Comparison of ENCODE assay signal across 10 cellular contexts in the genomic region with DNA sequence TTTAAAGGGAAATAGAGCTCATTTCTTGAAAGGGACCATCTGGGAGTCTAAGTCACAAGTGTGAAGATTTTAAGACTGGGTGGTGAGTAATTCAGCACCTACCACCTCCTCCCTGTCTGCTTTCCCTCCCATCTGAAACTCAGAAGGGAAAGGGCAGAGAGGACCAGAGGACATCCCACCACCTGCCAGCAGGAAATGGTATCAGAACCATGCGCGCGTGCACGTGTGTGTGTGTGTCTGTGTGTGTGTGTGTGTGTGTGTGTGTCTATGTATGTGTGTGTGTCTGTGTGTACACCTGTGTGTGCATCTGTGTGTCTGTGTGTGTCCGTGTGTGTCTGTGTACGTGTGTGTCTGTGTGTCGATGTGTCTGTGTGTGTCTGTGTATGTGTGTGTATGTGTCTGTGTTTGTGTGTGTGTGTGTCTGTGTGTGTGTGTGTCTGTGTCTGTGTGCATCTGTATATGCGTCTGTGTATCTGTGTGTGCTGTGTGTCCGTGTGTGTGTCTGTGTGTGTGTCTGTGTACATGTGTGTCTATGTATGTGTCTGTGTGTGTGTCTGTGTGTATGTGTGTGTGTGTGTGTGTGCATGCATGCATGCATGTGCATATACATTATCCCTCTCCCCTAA.
A peak's percentile ranks its signal among the peaks of the same experiment; 100 is the strongest.
DNase-seq lines count a peak whose midpoint lies in the region; ATAC-seq and TF ChIP-seq lines count a peak whose summit lies in the region.
"Had no signal": no experiment of that assay in that cellular context is flagged by ENCODE, and none has a peak within 500 bp of the region (broad histone marks: within the 10 kb centered on the region; RNA-seq: fewer than 3 reads in every experiment).

No MANE protein-coding gene starts in this region.

- 86 to 95% methylated on average over 9 of the region's 9 CpGs for WGBS in heart right ventricle, 2 donors

- TF ChIP-seq CTCF in CD8-positive, alpha-beta T cell (IDR thresholded peaks at IDR 0.05), result no peak
- TF ChIP-seq CTCF in heart right ventricle (IDR thresholded peaks at IDR 0.05), result no peak

- CTCF ChIA-PET in CD8-positive, alpha-beta T cell (lab: Charles Lee), result interaction anchor here (0.6 to 3.7 kb wide), 7 partner anchors 10 to 174 kb away, joined by 3 to 16 read pairs (median 4); no protein-coding TSS in a partner anchor
- CTCF ChIA-PET in activated CD8-positive, alpha-beta T cell treated with anti-CD3 and anti-CD28 coated beads, Interleukin-2, amount 10 ng/mL, durations not matched to agents 7 days and 5 days (lab: Charles Lee), result interaction anchor here (0.7 to 3.3 kb wide), 9 partner anchors 10 to 80 kb away, joined by 3 to 23 read pairs (median 4); partner anchors contain the start of gene ZFP36L2

- H3K4me1 Mint-ChIP-seq in CD8-positive, alpha-beta T cell (ENCODE audit: low read depth), result peaks cover 68% of the 10 kb centered on the region
- H3K4me1 Mint-ChIP-seq in activated CD8-positive, alpha-beta T cell treated with anti-CD3 and anti-CD28 coated beads, Interleukin-2, amount 10 ng/mL, durations not matched to agents 7 days and 5 days (ENCODE audit: low read depth), result peaks cover 69% of the 10 kb centered on the region
- peaks cover 25 to 32% of the 10 kb centered on the region in 2 donors for H3K4me1 Mint-ChIP-seq in natural killer cell treated with Interleukin-12 subunit alpha and Interleukin-12 subunit beta and Interleukin-15 and Interleukin-18, amount 100 ng/mL, for 72 hours (ENCODE audit: low read depth in 2 of 2)

- intact Hi-C loops in CD8-positive, alpha-beta T cell (cut with DNase I, micrococcal nuclease), result no loop called here
- intact Hi-C loops in heart right ventricle (cut with DNase I), result loop anchor here in 1 of 10 donors (10.0 kb wide), 1 partner anchor 65 kb away; no protein-coding TSS in a partner anchor

- POLR2A ChIA-PET in CD8-positive, alpha-beta T cell (lab: Charles Lee), result interaction anchor here (0.6 to 2.0 kb wide), 12 partner anchors 9 to 75 kb away, joined by 3 to 7 read pairs (median 4); no protein-coding TSS in a partner anchor
- POLR2A ChIA-PET in activated CD8-positive, alpha-beta T cell treated with anti-CD3 and anti-CD28 coated beads, Interleukin-2, amount 10 ng/mL, durations not matched to agents 7 days and 5 days (lab: Charles Lee), result interaction anchor here (1.0 to 3.0 kb wide), 6 partner anchors 9 to 77 kb away, joined by 3 to 23 read pairs (median 6); partner anchors contain the start of gene ZFP36L2

- H3K9me3 Mint-ChIP-seq in CD8-positive, alpha-beta T cell, result no peaks in the 10 kb centered on the region
- no peaks in the 10 kb centered on the region for H3K9me3 Mint-ChIP-seq in activated CD8-positive, alpha-beta T cell treated with anti-CD3 and anti-CD28 coated beads, Interleukin-2, amount 10 ng/mL, durations not matched to agents 7 days and 5 days (ENCODE audit: insufficient read depth)
- H3K9me3 Mint-ChIP-seq in natural killer cell treated with Interleukin-12 subunit alpha and Interleukin-12 subunit beta and Interleukin-15 and Interleukin-18, amount 100 ng/mL, for 72 hours, result no peaks in the 10 kb centered on the region

- H3K36me3 Mint-ChIP-seq in CD8-positive, alpha-beta T cell, result no peaks in the 10 kb centered on the region
- H3K36me3 Mint-ChIP-seq in activated CD8-positive, alpha-beta T cell treated with anti-CD3 and anti-CD28 coated beads, Interleukin-2, amount 10 ng/mL, durations not matched to agents 7 days and 5 days (ENCODE audit: low read depth), result no peaks in the 10 kb centered on the region
- no peaks in the 10 kb centered on the region for H3K36me3 Mint-ChIP-seq in natural killer cell treated with Interleukin-12 subunit alpha and Interleukin-12 subunit beta and Interleukin-15 and Interleukin-18, amount 100 ng/mL, for 72 hours

- H3K27ac Mint-ChIP-seq in CD8-positive, alpha-beta T cell, result peak overlapping the region; percentile 91
- peak overlapping the region; percentile 85 for H3K27ac Mint-ChIP-seq in activated CD8-positive, alpha-beta T cell treated with anti-CD3 and anti-CD28 coated beads, Interleukin-2, amount 10 ng/mL, durations not matched to agents 7 days and 5 days
- peak overlapping the region; percentile 54 to 56 for H3K27ac Mint-ChIP-seq in natural killer cell treated with Interleukin-12 subunit alpha and Interleukin-12 subunit beta and Interleukin-15 and Interleukin-18, amount 100 ng/mL, for 72 hours

- no peaks in the 10 kb centered on the region for H3K36me3 ChIP-seq in CD8-positive, alpha-beta T cell (ENCODE audit: insufficient read depth, low read length)
- no peaks in the 10 kb centered on the region for H3K36me3 ChIP-seq in heart right ventricle
- H3K36me3 ChIP-seq: esophagus muscularis mucosa had no signal

- no peak overlapping the region for H3K27ac ChIP-seq in CD8-positive, alpha-beta T cell (ENCODE audit: low read depth, low read length)
- H3K27ac ChIP-seq in heart right ventricle, result no peak overlapping the region
- H3K27ac ChIP-seq: esophagus muscularis mucosa had no signal

- peak in 3 of 7 experiments; percentile 44 to 67 (median 51) for DNase-seq in CD8-positive, alpha-beta T cell
- DNase-seq in activated CD8-positive, alpha-beta T cell treated with anti-CD3 and anti-CD28 coated beads, Interleukin-2, amount 10 ng/mL, durations not matched to agents 7 days and 5 days, result peak; percentile 65
- peak; percentile 79 for DNase-seq in natural killer cell treated with Interleukin-12 subunit alpha and Interleukin-12 subunit beta and Interleukin-15 and Interleukin-18, amount 100 ng/mL, for 72 hours (ENCODE audit: low spot score)
- DNase-seq in NCI-H2171 (lab: John Stamatoyannopoulos, UW), result no peak
- no peak for DNase-seq in T1000 (lab: John Stamatoyannopoulos, UW)
- DNase-seq in foreskin melanocyte, result no peak
- DNase-seq in heart right ventricle, result no peak
- DNase-seq: C1 segment of cervical spinal cord had no signal

- no peaks in the 10 kb centered on the region for H3K27me3 Mint-ChIP-seq in CD8-positive, alpha-beta T cell (ENCODE audit: low read depth)
- no peaks in the 10 kb centered on the region for H3K27me3 Mint-ChIP-seq in activated CD8-positive, alpha-beta T cell treated with anti-CD3 and anti-CD28 coated beads, Interleukin-2, amount 10 ng/mL, durations not matched to agents 7 days and 5 days (ENCODE audit: low read depth)
- no peaks in the 10 kb centered on the region for H3K27me3 Mint-ChIP-seq in natural killer cell treated with Interleukin-12 subunit alpha and Interleukin-12 subunit beta and Interleukin-15 and Interleukin-18, amount 100 ng/mL, for 72 hours

- no peak overlapping the region for H3K4me3 ChIP-seq in CD8-positive, alpha-beta T cell (ENCODE audit: low read depth, low read length)
- no peak overlapping the region for H3K4me3 ChIP-seq in heart right ventricle
- H3K4me3 ChIP-seq: esophagus muscularis mucosa had no signal

- H3K4me1 ChIP-seq in CD8-positive, alpha-beta T cell (ENCODE audit: insufficient read depth, low read length), result peaks cover 67% of the 10 kb centered on the region
- peaks cover 0 to 26% (median 7%) of the 10 kb centered on the region in 9 donors for H3K4me1 ChIP-seq in heart right ventricle

- H3K4me3 Mint-ChIP-seq in CD8-positive, alpha-beta T cell, result peak overlapping the region; percentile 45
- H3K4me3 Mint-ChIP-seq in activated CD8-positive, alpha-beta T cell treated with anti-CD3 and anti-CD28 coated beads, Interleukin-2, amount 10 ng/mL, durations not matched to agents 7 days and 5 days, result peak overlapping the region; percentile 6
- H3K4me3 Mint-ChIP-seq in natural killer cell treated with Interleukin-12 subunit alpha and Interleukin-12 subunit beta and Interleukin-15 and Interleukin-18, amount 100 ng/mL, for 72 hours, result peak overlapping the region; percentile 81

- no peaks in the 10 kb centered on the region for H3K27me3 ChIP-seq in CD8-positive, alpha-beta T cell (ENCODE audit: insufficient read depth, low read length)
- no peaks in the 10 kb centered on the region for H3K27me3 ChIP-seq in heart right ventricle
- H3K27me3 ChIP-seq: esophagus muscularis mucosa had no signal

- peak; percentile 66 for ATAC-seq in CD8-positive, alpha-beta T cell
- ATAC-seq in GM21529 (IDR thresholded peaks at IDR 0.05; ENCODE audit: unreplicated experiment) (peak; percentile 61), heart right ventricle (no peak)
- peak; percentile 67 for ATAC-seq in activated CD8-positive, alpha-beta T cell treated with anti-CD3 and anti-CD28 coated beads, Interleukin-2, amount 10 ng/mL, durations not matched to agents 7 days and 5 days
- peak; percentile 94 for ATAC-seq in natural killer cell treated with Interleukin-12 subunit alpha and Interleukin-12 subunit beta and Interleukin-15 and Interleukin-18, amount 100 ng/mL, for 72 hours

- no peaks in the 10 kb centered on the region for H3K9me3 ChIP-seq in CD8-positive, alpha-beta T cell (ENCODE audit: low read length)
- no peaks in the 10 kb centered on the region for H3K9me3 ChIP-seq in heart right ventricle
- H3K9me3 ChIP-seq: esophagus muscularis mucosa had no signal

Comparison
In these comparisons a context has a peak if more than half of its experiments do, and no peak if none do; other contexts are left out.
1. ATAC-seq: peak in CD8-positive, alpha-beta T cell (single experiment), GM21529 (single experiment), activated CD8-positive, alpha-beta T cell treated with anti-CD3 and anti-CD28 coated beads, Interleukin-2, amount 10 ng/mL, durations not matched to agents 7 days and 5 days (single experiment) and natural killer cell treated with Interleukin-12 subunit alpha and Interleukin-12 subunit beta and Interleukin-15 and Interleukin-18, amount 100 ng/mL, for 72 hours (2 of 2); none in heart right ventricle (0 of 8).
2. DNase-seq: peak in activated CD8-positive, alpha-beta T cell treated with anti-CD3 and anti-CD28 coated beads, Interleukin-2, amount 10 ng/mL, durations not matched to agents 7 days and 5 days (single experiment) and natural killer cell treated with Interleukin-12 subunit alpha and Interleukin-12 subunit beta and Interleukin-15 and Interleukin-18, amount 100 ng/mL, for 72 hours (single experiment); none in NCI-H2171 (single experiment), T1000 (single experiment), foreskin melanocyte (single experiment) and heart right ventricle (0 of 2).
3. H3K4me3 Mint-ChIP-seq: peak in every context shown above with its lines; median percentile 81 in natural killer cell treated with Interleukin-12 subunit alpha and Interleukin-12 subunit beta and Interleukin-15 and Interleukin-18, amount 100 ng/mL, for 72 hours; 45 in CD8-positive, alpha-beta T cell; 6 in activated CD8-positive, alpha-beta T cell treated with anti-CD3 and anti-CD28 coated beads, Interleukin-2, amount 10 ng/mL, durations not matched to agents 7 days and 5 days.
4. Peak in every context shown above with its lines, with median percentiles within 50 percentile points of each other: H3K27ac Mint-ChIP-seq.